8 cellular contexts compared by ENCODE assay signal in the genomic region with DNA sequence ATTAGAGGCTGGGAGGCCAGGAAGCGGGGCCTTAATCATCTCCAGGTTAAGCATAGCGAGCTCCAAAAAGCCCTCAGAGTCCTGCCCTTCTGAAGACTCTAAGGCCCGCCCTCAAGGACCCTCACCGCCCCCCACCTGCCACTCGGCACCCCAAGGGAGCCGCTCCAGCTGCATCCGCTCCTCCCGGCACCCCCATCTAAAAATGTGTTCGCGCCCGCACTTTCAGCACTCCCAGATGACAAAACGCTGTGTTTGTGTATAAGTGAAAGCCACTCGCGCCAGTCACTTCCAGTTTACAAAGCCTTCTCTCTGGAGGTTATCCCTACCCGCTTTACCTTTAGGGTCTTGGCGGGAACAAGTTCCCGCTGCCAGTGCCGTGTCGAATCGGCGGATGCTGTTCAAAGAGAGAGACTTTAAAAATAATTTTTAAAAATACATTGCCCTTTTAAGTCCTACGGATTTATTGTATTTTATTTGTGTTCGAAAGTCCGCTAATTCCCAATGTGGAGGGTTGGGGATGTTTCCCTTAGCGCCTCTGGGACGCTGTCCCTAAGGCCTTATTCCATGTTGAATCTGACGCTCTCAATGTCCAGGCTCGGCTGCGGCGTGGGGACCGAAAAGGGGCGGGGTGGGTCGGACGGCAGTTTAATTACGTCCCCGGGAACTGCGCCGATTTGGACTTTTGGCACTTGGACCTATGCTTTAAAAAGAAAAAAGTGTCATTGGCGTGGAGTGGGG. TPM values are rescaled to one million over a fixed set of nuclear protein-coding genes. Genes with fewer than 3 reads are reported as not detected.
DNase-seq lines count a peak whose midpoint lies in the region; ATAC-seq, FAIRE-seq and TF ChIP-seq lines count a peak whose summit lies in the region.

Gene DCLRE1A, minus strand, starts transcription at position 64 of the 738 bp plus-strand sequence. CDS start 900 bp downstream, outside the sequence.
A gene with protein sequence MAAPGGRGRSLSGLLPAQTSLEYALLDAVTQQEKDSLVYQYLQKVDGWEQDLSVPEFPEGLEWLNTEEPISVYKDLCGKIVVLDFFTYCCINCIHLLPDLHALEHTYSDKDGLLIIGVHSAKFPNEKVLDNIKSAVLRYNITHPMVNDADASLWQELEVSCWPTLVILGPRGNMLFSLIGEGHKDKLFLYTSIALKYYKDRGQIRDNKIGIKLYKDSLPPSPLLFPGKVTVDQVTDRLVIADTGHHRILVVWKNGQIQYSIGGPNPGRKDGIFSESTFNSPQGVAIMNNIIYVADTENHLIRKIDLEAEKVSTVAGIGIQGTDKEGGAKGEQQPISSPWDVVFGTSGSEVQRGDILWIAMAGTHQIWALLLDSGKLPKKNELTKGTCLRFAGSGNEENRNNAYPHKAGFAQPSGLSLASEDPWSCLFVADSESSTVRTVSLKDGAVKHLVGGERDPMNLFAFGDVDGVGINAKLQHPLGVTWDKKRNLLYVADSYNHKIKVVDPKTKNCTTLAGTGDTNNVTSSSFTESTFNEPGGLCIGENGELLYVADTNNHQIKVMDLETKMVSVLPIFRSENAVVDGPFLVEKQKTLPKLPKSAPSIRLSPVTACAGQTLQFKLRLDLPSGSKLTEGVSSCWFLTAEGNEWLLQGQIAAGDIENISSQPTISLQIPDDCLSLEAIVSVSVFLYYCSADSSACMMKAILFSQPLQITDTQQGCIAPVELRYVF (plus strand): TSS at position 643 of the 738 bp plus-strand sequence. CDS start 212 bp downstream, outside the sequence.

- peaks cover 40% of the 10 kb centered on the region for H3K4me1 Mint-ChIP-seq in central memory CD8-positive, alpha-beta T cell

- peak; percentile 33 for ATAC-seq in HG03095 (IDR thresholded peaks at IDR 0.05; ENCODE audit: unreplicated experiment)
- peak; percentile 55 to 58 for ATAC-seq in activated CD4-positive, CD25-positive, alpha-beta regulatory T cell treated with anti-CD3 and anti-CD28 coated beads, Interleukin-2, amount 50 U/mL, for 24 hours
- ATAC-seq in central memory CD8-positive, alpha-beta T cell (replicated peaks; ENCODE audit: extremely low read depth, poor library complexity, severe bottlenecking) = peak; percentile 45

- peak within 1 kb of the TSS; percentile 63 to 89 for H3K9ac ChIP-seq in kidney (ENCODE audit: low read length in 2 of 2)

- intact Hi-C loops in kidney (cut with DNase I) = no loop called here

- no peaks in the 10 kb centered on the region for H3K9me3 ChIP-seq in kidney (ENCODE audit: control insufficient read depth in 1 of 2, low read length in 2 of 2)

- DNase-seq in GM18507 (ENCODE audit: extremely low spot score, insufficient read length, low read depth) (peak; percentile 22), NCI-H345 (lab: John Stamatoyannopoulos, UW) (peak; percentile 78), kidney (peak; percentile 88)
- peak; percentile 37 to 52 for DNase-seq in central memory CD8-positive, alpha-beta T cell (ENCODE audit: low spot score in 2 of 2)
- DNase-seq in stimulated activated CD4-positive, alpha-beta T cell treated with anti-CD3 and anti-CD28 coated beads, Interleukin-12 subunit alpha, Interleukin-12 subunit beta, amount 100 ng/mL, for 48 hours (ENCODE audit: low read depth in 2 of 3, low spot score in 1 of 3) = peak; percentile 41 to 75 (median 66)

- peaks cover 2 to 6% of the 10 kb centered on the region in 2 donors for H3K36me3 ChIP-seq in kidney (ENCODE audit: control insufficient read depth in 1 of 2, insufficient read depth in 2 of 2, low read length in 2 of 2)

- H3K27me3 Mint-ChIP-seq in central memory CD8-positive, alpha-beta T cell = no peaks in the 10 kb centered on the region

- FAIRE-seq in GM18507 (lab: Jason Lieb, UNC) = peak; percentile 91
- FAIRE-seq in kidney (lab: Jason Lieb, UNC) = no peak

- TF ChIP-seq CTCF in 22Rv1 (IDR thresholded peaks at IDR 0.05) (no peak), kidney (IDR thresholded peaks at IDR 0.05; ENCODE audit: borderline replicate concordance, extremely low read depth, insufficient read depth) (no peak)

- H3K36me3 Mint-ChIP-seq in central memory CD8-positive, alpha-beta T cell (ENCODE audit: insufficient read depth) = peaks cover 19% of the 10 kb centered on the region

- H3K4me3 Mint-ChIP-seq in central memory CD8-positive, alpha-beta T cell = peak within 1 kb of the TSS; percentile 97

- peak within 1 kb of the TSS; percentile 92 to 94 for H3K4me3 ChIP-seq in kidney (ENCODE audit: low read length in 2 of 2)

- H3K27ac ChIP-seq in 22Rv1 (peak within 1 kb of the TSS; percentile 87), kidney (ENCODE audit: low read depth in 2 of 2, low read length in 2 of 2) (peak within 1 kb of the TSS; percentile 88 to 90)

- peaks cover 15 to 16% of the 10 kb centered on the region in 2 donors for H3K4me1 ChIP-seq in kidney (ENCODE audit: control insufficient read depth in 1 of 2, insufficient read depth in 1 of 2, low read depth in 1 of 2, low read length in 2 of 2)

- no peaks in the 10 kb centered on the region for H3K9me3 Mint-ChIP-seq in central memory CD8-positive, alpha-beta T cell

- peak within 1 kb of the TSS; percentile 97 for H3K27ac Mint-ChIP-seq in central memory CD8-positive, alpha-beta T cell (ENCODE audit: low read depth)

RNA-seq across cellular contexts. Expression of gene DCLRE1A, which starts in this region (rescaled TPM):
- total RNA-seq in kidney = 5.7 TPM
- 4.2 TPM for polyA plus RNA-seq in kidney (ENCODE audit: insufficient read depth, low read depth, low replicate concordance)

RNA-seq across cellular contexts. Expression of the second gene that starts in this region (rescaled TPM):
- 40.8 TPM for total RNA-seq in kidney
- polyA plus RNA-seq in kidney (ENCODE audit: insufficient read depth, low read depth, low replicate concordance) = 4.5 TPM

Comparison
In these comparisons a context has a peak if more than half of its experiments do, and no peak if none do; other contexts are left out.
1. Peak in every context shown above with its lines: DNase-seq, ATAC-seq, H3K4me3 ChIP-seq and H3K27ac ChIP-seq.
2. DNase-seq: peak in every context shown above with its lines; median percentile 88 in kidney; 78 in NCI-H345; 66 in stimulated activated CD4-positive, alpha-beta T cell treated with anti-CD3 and anti-CD28 coated beads, Interleukin-12 subunit alpha, Interleukin-12 subunit beta, amount 100 ng/mL, for 48 hours; 44 in central memory CD8-positive, alpha-beta T cell; 22 in GM18507.